ENCODE assay signal across 22 cellular contexts in the genomic region with DNA sequence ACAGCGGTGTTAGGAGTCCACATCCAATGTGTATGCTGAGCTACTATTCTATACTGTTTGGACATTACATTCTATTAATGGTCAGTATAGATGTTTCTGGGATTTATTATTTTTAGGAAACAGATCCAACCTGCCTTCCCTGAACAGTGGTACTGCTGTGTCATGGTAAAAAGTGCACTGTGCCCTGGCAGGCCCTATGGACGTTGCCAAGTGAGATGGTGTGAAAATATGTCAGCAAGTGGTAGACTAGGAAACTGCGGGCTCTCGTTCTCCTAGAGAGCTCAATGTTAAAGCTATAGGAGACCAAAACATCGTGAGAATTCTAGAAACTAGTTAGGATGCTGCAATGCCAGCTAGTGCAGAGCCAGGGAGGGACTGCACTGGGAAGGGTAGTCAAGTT.
"Had no signal": no experiment of that assay in that cellular context is flagged by ENCODE, and none has a peak within 500 bp of the region (broad histone marks: within the 10 kb centered on the region; RNA-seq: fewer than 3 reads in every experiment).

No MANE protein-coding gene starts in this region.

- H3K9me3 Mint-ChIP-seq: activated naive CD4-positive, alpha-beta T cell treated with anti-CD3 and anti-CD28 coated beads, Interleukin-2, amount 10 ng/mL, durations not matched to agents 7 days and 5 days; naive thymus-derived CD4-positive, alpha-beta T cell; neural crest cell; stimulated activated naive B cell treated with anti-CD40 and anti-IgM and Interleukin-4, amounts not matched to agents 10 μg/mL and 1 μg/mL and 100 μg/mL, for 72 hours had no signal

- H3K27ac Mint-ChIP-seq: stimulated activated naive B cell treated with anti-CD40 and anti-IgM and Interleukin-4, amounts not matched to agents 10 μg/mL and 1 μg/mL and 100 μg/mL, for 72 hours had no signal

- DNase-seq: activated CD4-positive, alpha-beta T cell treated with anti-CD3 and anti-CD28 coated beads, Interleukin-2, amount 50 U/mL, for 48 hours; activated CD8-positive, alpha-beta memory T cell treated with anti-CD3 and anti-CD28 coated beads, Interleukin-2, amount 50 U/mL, for 48 hours; activated naive CD4-positive, alpha-beta T cell treated with anti-CD3 and anti-CD28 coated beads, Interleukin-2, amount 10 ng/mL, durations not matched to agents 7 days and 5 days; activated T-cell treated with anti-CD3 and anti-CD28 coated beads, Interleukin-2, amount 50 U/mL, for 48 hours; adrenal gland; cerebellar nuclear complex; erythroblast; glutamatergic neuron; hypothalamus; lower lobe of right lung; naive thymus-derived CD4-positive, alpha-beta T cell; occipital lobe; sigmoid colon; stimulated activated CD4-positive, alpha-beta T cell treated with anti-CD3 and anti-CD28 coated beads, Interleukin-15, amount 100 ng/mL, for 24 hours; stimulated activated naive B cell treated with anti-CD40 and anti-IgM and Interleukin-4, amounts not matched to agents 10 μg/mL and 1 μg/mL and 100 μg/mL, for 72 hours; T-helper 1 cell; transverse colon; WERI-Rb-1 had no signal

- H3K4me3 Mint-ChIP-seq: activated naive CD4-positive, alpha-beta T cell treated with anti-CD3 and anti-CD28 coated beads, Interleukin-2, amount 10 ng/mL, durations not matched to agents 7 days and 5 days; naive thymus-derived CD4-positive, alpha-beta T cell; neural crest cell; stimulated activated naive B cell treated with anti-CD40 and anti-IgM and Interleukin-4, amounts not matched to agents 10 μg/mL and 1 μg/mL and 100 μg/mL, for 72 hours had no signal

- H3K4me1 Mint-ChIP-seq: activated naive CD4-positive, alpha-beta T cell treated with anti-CD3 and anti-CD28 coated beads, Interleukin-2, amount 10 ng/mL, durations not matched to agents 7 days and 5 days had no signal

- H3K27me3 Mint-ChIP-seq: activated naive CD4-positive, alpha-beta T cell treated with anti-CD3 and anti-CD28 coated beads, Interleukin-2, amount 10 ng/mL, durations not matched to agents 7 days and 5 days; naive thymus-derived CD4-positive, alpha-beta T cell; stimulated activated naive B cell treated with anti-CD40 and anti-IgM and Interleukin-4, amounts not matched to agents 10 μg/mL and 1 μg/mL and 100 μg/mL, for 72 hours had no signal

- H3K4me3 ChIP-seq: adrenal gland, ascending aorta, coronary artery, lower lobe of right lung, sigmoid colon, smooth muscle cell, transverse colon had no signal

- ATAC-seq: lower lobe of right lung; naive thymus-derived CD4-positive, alpha-beta T cell; stimulated activated naive B cell treated with anti-CD40 and anti-IgM and Interleukin-4, amounts not matched to agents 10 μg/mL and 1 μg/mL and 100 μg/mL, for 72 hours had no signal
